ENCODE assay signal across 1 cellular context in genomic region chr6:157669747-157670216, GRCh38.
TF ChIP-seq lines count a peak whose summit lies in the region.

No MANE protein-coding gene starts in this region.

TF ChIP-seq in GM23338, 12 proteins besides CTCF, POLR2A, EP300 and RAD21 (continued from another document):
- TF ChIP-seq, protein P1, sequence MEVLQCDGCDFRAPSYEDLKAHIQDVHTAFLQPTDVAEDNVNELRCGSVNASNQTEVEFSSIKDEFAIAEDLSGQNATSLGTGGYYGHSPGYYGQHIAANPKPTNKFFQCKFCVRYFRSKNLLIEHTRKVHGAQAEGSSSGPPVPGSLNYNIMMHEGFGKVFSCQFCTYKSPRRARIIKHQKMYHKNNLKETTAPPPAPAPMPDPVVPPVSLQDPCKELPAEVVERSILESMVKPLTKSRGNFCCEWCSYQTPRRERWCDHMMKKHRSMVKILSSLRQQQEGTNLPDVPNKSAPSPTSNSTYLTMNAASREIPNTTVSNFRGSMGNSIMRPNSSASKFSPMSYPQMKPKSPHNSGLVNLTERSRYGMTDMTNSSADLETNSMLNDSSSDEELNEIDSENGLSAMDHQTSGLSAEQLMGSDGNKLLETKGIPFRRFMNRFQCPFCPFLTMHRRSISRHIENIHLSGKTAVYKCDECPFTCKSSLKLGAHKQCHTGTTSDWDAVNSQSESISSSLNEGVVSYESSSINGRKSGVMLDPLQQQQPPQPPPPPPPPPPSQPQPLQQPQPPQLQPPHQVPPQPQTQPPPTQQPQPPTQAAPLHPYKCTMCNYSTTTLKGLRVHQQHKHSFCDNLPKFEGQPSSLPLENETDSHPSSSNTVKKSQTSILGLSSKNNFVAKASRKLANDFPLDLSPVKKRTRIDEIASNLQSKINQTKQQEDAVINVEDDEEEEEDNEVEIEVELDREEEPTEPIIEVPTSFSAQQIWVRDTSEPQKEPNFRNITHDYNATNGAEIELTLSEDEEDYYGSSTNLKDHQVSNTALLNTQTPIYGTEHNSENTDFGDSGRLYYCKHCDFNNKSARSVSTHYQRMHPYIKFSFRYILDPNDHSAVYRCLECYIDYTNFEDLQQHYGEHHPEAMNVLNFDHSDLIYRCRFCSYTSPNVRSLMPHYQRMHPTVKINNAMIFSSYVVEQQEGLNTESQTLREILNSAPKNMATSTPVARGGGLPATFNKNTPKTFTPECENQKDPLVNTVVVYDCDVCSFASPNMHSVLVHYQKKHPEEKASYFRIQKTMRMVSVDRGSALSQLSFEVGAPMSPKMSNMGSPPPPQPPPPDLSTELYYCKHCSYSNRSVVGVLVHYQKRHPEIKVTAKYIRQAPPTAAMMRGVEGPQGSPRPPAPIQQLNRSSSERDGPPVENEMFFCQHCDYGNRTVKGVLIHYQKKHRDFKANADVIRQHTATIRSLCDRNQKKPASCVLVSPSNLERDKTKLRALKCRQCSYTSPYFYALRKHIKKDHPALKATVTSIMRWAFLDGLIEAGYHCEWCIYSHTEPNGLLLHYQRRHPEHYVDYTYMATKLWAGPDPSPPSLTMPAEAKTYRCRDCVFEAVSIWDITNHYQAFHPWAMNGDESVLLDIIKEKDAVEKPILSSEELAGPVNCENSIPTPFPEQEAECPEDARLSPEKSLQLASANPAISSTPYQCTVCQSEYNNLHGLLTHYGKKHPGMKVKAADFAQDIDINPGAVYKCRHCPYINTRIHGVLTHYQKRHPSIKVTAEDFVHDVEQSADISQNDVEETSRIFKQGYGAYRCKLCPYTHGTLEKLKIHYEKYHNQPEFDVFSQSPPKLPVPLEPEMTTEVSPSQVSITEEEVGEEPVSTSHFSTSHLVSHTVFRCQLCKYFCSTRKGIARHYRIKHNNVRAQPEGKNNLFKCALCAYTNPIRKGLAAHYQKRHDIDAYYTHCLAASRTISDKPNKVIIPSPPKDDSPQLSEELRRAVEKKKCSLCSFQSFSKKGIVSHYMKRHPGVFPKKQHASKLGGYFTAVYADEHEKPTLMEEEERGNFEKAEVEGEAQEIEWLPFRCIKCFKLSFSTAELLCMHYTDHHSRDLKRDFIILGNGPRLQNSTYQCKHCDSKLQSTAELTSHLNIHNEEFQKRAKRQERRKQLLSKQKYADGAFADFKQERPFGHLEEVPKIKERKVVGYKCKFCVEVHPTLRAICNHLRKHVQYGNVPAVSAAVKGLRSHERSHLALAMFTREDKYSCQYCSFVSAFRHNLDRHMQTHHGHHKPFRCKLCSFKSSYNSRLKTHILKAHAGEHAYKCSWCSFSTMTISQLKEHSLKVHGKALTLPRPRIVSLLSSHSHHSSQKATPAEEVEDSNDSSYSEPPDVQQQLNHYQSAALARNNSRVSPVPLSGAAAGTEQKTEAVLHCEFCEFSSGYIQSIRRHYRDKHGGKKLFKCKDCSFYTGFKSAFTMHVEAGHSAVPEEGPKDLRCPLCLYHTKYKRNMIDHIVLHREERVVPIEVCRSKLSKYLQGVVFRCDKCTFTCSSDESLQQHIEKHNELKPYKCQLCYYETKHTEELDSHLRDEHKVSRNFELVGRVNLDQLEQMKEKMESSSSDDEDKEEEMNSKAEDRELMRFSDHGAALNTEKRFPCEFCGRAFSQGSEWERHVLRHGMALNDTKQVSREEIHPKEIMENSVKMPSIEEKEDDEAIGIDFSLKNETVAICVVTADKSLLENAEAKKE (CRISPR knock-in tag; IDR thresholded peaks at IDR 0.05), result no peak
- TF ChIP-seq, protein P2, sequence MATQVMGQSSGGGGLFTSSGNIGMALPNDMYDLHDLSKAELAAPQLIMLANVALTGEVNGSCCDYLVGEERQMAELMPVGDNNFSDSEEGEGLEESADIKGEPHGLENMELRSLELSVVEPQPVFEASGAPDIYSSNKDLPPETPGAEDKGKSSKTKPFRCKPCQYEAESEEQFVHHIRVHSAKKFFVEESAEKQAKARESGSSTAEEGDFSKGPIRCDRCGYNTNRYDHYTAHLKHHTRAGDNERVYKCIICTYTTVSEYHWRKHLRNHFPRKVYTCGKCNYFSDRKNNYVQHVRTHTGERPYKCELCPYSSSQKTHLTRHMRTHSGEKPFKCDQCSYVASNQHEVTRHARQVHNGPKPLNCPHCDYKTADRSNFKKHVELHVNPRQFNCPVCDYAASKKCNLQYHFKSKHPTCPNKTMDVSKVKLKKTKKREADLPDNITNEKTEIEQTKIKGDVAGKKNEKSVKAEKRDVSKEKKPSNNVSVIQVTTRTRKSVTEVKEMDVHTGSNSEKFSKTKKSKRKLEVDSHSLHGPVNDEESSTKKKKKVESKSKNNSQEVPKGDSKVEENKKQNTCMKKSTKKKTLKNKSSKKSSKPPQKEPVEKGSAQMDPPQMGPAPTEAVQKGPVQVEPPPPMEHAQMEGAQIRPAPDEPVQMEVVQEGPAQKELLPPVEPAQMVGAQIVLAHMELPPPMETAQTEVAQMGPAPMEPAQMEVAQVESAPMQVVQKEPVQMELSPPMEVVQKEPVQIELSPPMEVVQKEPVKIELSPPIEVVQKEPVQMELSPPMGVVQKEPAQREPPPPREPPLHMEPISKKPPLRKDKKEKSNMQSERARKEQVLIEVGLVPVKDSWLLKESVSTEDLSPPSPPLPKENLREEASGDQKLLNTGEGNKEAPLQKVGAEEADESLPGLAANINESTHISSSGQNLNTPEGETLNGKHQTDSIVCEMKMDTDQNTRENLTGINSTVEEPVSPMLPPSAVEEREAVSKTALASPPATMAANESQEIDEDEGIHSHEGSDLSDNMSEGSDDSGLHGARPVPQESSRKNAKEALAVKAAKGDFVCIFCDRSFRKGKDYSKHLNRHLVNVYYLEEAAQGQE (IDR thresholded peaks at IDR 0.05; ENCODE audit: unreplicated experiment), result no peak
